Comparison of ENCODE assay signal across 23 cellular contexts in the genomic region with DNA sequence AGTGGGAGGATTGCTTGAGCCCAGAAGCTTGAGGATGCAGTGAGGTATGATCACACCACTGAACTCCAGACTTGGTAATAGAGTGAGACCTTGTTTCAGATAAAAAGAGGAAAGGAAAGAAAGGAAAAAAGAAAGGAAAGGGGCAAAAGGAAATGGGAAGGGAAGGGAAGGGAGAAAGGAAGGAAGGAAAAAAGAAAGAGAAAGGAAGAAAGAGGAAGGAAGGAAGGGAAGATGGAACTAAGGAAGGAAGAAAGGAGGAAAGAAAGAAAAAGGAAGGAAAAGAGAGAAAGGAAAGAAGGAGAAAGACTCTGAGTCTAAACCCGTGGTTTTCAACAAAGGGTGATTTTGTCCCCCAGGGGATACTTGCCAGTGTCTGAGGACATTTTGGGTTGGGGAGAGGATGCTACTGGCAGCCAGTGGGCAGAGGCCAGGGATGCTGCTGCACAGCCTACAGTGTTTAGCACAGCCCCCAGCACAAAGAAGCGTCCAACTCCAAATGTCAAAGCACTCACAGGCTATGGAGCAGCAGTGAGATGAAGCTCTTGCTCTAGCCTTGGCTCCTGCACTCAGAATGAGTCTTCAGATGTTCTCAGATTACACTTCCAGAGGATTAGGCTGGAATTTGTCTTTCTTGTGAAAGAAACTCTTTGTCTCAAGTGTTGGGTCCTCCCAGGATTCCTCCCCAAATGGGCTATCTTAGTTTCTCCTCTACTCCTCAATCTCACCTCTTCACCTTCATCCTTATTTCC.
DNase-seq lines count a peak whose midpoint lies in the region; ATAC-seq, FAIRE-seq and TF ChIP-seq lines count a peak whose summit lies in the region.
"Had no signal": no experiment of that assay in that cellular context is flagged by ENCODE, and none has a peak within 500 bp of the region (broad histone marks: within the 10 kb centered on the region; RNA-seq: fewer than 3 reads in every experiment).

No MANE protein-coding gene starts in this region.

- CTCF ChIA-PET in K562 (lab: Yijun Ruan, JAX; ENCODE audit: low intra/inter-chr PET ratio), result no interaction called here

- H2BK5ac ChIP-seq in mesenchymal stem cell (ENCODE audit: low read depth, low read length, poor library complexity, severe bottlenecking), result no peak overlapping the region

- no peaks in the 10 kb centered on the region for H3K79me2 ChIP-seq in K562 (ENCODE audit: control insufficient read depth, insufficient read depth, low read length)

- POLR2A ChIA-PET in K562 (lab: Yijun Ruan, JAX), result interaction anchor here (0.6 to 1.0 kb wide), 2 partner anchors 10 to 62 kb away, joined by 3 read pairs; no protein-coding TSS in a partner anchor

- H3K27ac ChIP-seq in K562 (ENCODE audit: extremely low read depth, low read depth, low read length) (no peak overlapping the region), mesenchymal stem cell (ENCODE audit: low read length, poor library complexity, severe bottlenecking) (no peak overlapping the region)
- H3K27ac ChIP-seq: brain microvascular endothelial cell, thoracic aorta had no signal

- ATAC-seq in K562 (peak; percentile 56), HG02970 (IDR thresholded peaks at IDR 0.05; ENCODE audit: low FRiP score, unreplicated experiment) (no peak), HG02610 (IDR thresholded peaks at IDR 0.05; ENCODE audit: unreplicated experiment) (no peak)
- ATAC-seq: activated CD8-positive, alpha-beta memory T cell treated with anti-CD3 and anti-CD28 coated beads, Interleukin-2, amount 10 ng/mL, durations not matched to agents 7 days and 5 days had no signal

- in situ Hi-C loops in K562 (cut with MboI), result no loop called here

- H2BK120ac ChIP-seq in mesenchymal stem cell (ENCODE audit: low read depth, low read length), result no peak overlapping the region

- no peak for TF ChIP-seq POLR2A in K562 (conservative IDR thresholded peaks at IDR 0.05)

- H3K23ac ChIP-seq in mesenchymal stem cell (ENCODE audit: low read length in 2 of 2), result no peak overlapping the region

- H4K8ac ChIP-seq in mesenchymal stem cell (ENCODE audit: low read length), result no peak overlapping the region

- no peak overlapping the region for H2AFZ ChIP-seq in K562 (ENCODE audit: low read depth, low read length)
- H2AFZ ChIP-seq in mesenchymal stem cell (ENCODE audit: low read depth, low read length), result no peak overlapping the region

- no peaks in the 10 kb centered on the region for H3K9me1 ChIP-seq in K562 (ENCODE audit: control insufficient read depth, insufficient read depth, low read length)

- no TSS peak for BruUV-seq in K562 (replicated peaks; lab: Mats Ljungman, UMichigan)

- peaks cover 0 to 12% of the 10 kb centered on the region in 2 experiments; a peak in 3 of 5 replicates for H3K4me1 ChIP-seq in K562 (replicated peaks in 1 of 2; ENCODE audit: control insufficient read depth in 2 of 2, insufficient read depth in 2 of 2, low read length in 2 of 2)
- H3K4me1 ChIP-seq in mesenchymal stem cell (ENCODE audit: control insufficient read depth, insufficient read depth, low read depth, low read length), result peaks cover 5% of the 10 kb centered on the region

- peak overlapping the region in 1 of 2 experiments; percentile 18 for H3K18ac ChIP-seq in mesenchymal stem cell (ENCODE audit: low read depth in 1 of 2, low read length in 2 of 2)

- peaks cover 18% of the 10 kb centered on the region for H3K79me1 ChIP-seq in mesenchymal stem cell (replicated peaks; ENCODE audit: low read length, poor library complexity, severe bottlenecking)

- H3K4me2 ChIP-seq in K562 (ENCODE audit: insufficient read depth, low read length) (no peak overlapping the region), mesenchymal stem cell (ENCODE audit: low read length, poor library complexity, severe bottlenecking) (no peak overlapping the region)

- no peak overlapping the region for H2AK5ac ChIP-seq in mesenchymal stem cell (ENCODE audit: low read length, severe bottlenecking)

- H3K27me3 ChIP-seq in K562 (ENCODE audit: control insufficient read depth in 2 of 2, insufficient read depth in 2 of 2, low read length in 2 of 2) (no peaks in the 10 kb centered on the region; a peak in 1 of 5 replicates), mesenchymal stem cell (ENCODE audit: control insufficient read depth in 1 of 2, insufficient read depth in 1 of 2, low read length in 2 of 2) (no peaks in the 10 kb centered on the region)
- H3K27me3 ChIP-seq: brain microvascular endothelial cell had no signal

- H3K4me3 ChIP-seq in K562, result no peak overlapping the region
- H3K4me3 ChIP-seq in mesenchymal stem cell (ENCODE audit: insufficient read depth in 1 of 2, low read depth in 1 of 2, low read length in 2 of 2), result no peak overlapping the region
- H3K4me3 ChIP-seq: lung, thoracic aorta had no signal

- H4K91ac ChIP-seq in mesenchymal stem cell (ENCODE audit: low read length), result no peak overlapping the region

- TF ChIP-seq EP300 in K562 (IDR thresholded peaks at IDR 0.05; ENCODE audit: low read length), result no peak

- H3K36me3 ChIP-seq in K562 (ENCODE audit: control insufficient read depth, insufficient read depth, low read length) (no peaks in the 10 kb centered on the region), mesenchymal stem cell (ENCODE audit: control insufficient read depth in 1 of 2, insufficient read depth in 2 of 2, low read depth in 1 of 2, low read length in 2 of 2) (peaks cover 3 to 13% of the 10 kb centered on the region in 2 experiments)
- H3K36me3 ChIP-seq: brain microvascular endothelial cell, thoracic aorta had no signal

- H3K9me3 ChIP-seq in K562 (replicated peaks; ENCODE audit: control insufficient read depth, insufficient read depth, low read depth, low read length) (no peaks in the 10 kb centered on the region; the same call in 1 of the 2 replicates), mesenchymal stem cell (ENCODE audit: control insufficient read depth, low read length) (no peaks in the 10 kb centered on the region)
- H3K9me3 ChIP-seq: thoracic aorta had no signal

- H3K14ac ChIP-seq in mesenchymal stem cell (ENCODE audit: low read length in 2 of 2), result no peak overlapping the region

- DNase-seq in GM03348 (ENCODE audit: low spot score), result peak; percentile 47
- DNase-seq in M059J (ENCODE audit: low read depth), result peak; percentile 49
- DNase-seq in K562 (ENCODE audit: extremely low read depth in 1 of 4, low spot score in 3 of 4), result no peak
- DNase-seq in mesenchymal stem cell, result peak; percentile 33
- no peak for DNase-seq in pons (ENCODE audit: low spot score)
- DNase-seq in activated CD4-positive, alpha-beta T cell treated with anti-CD3 and anti-CD28 coated beads for 1 hour, result no peak
- DNase-seq: activated B cell treated with CpG ODN at 0.5 μM for 24 hours; activated CD8-positive, alpha-beta memory T cell treated with anti-CD3 and anti-CD28 coated beads, Interleukin-2, amount 10 ng/mL, durations not matched to agents 7 days and 5 days; activated effector memory CD4-positive, alpha-beta T cell treated with anti-CD3 and anti-CD28 coated beads, Interleukin-2, amount 50 U/mL, for 16 hours; brain microvascular endothelial cell; CD4-positive, CD25-positive, alpha-beta regulatory T cell; DND-41; foreskin melanocyte; NCI-H2029; NCI-H526 treated with DMSO at 0.1 percent for 48 hours; nephron progenitor cell; right cardiac atrium; T-helper 1 cell had no signal

- no peak for TF ChIP-seq RAD21 in K562 (CRISPR knock-in tag; conservative IDR thresholded peaks at IDR 0.05 in 1 of 2, IDR thresholded peaks at IDR 0.05 in 1 of 2)

- H4K20me1 ChIP-seq in K562 (replicated peaks; ENCODE audit: control insufficient read depth, insufficient read depth, low read length), result no peaks in the 10 kb centered on the region

- WGBS in K562 (ENCODE audit: insufficient coverage, low coverage, missing lambda C conversion rate), result 7% methylated on average over 2 of the region's 2 CpGs
- 89% methylated on average over 2 of the region's 2 CpGs for WGBS in mesenchymal stem cell

- intact Hi-C loops in K562 (cut with micrococcal nuclease), result no loop called here

- FAIRE-seq in K562 (lab: Jason Lieb, UNC), result no peak
- FAIRE-seq: HTR-8/SVneo had no signal

- H2BK15ac ChIP-seq in mesenchymal stem cell (ENCODE audit: low read depth, poor library complexity, severe bottlenecking), result no peak overlapping the region

- H3K4ac ChIP-seq in mesenchymal stem cell (ENCODE audit: low read depth in 1 of 2, low read length in 2 of 2), result no peak overlapping the region

- TF ChIP-seq CTCF in K562 (IDR thresholded peaks at IDR 0.05 in 2 of 3, conservative IDR thresholded peaks at IDR 0.05 in 1 of 3; ENCODE audit: insufficient read depth in 2 of 3, low read depth in 1 of 3, low read length in 3 of 3), result no peak

- H3K9ac ChIP-seq in K562 (ENCODE audit: insufficient read depth in 1 of 2, low read depth in 2 of 2, low read length in 2 of 2), result no peak overlapping the region
- H3K9ac ChIP-seq in mesenchymal stem cell (ENCODE audit: low read length), result no peak overlapping the region

- H2BK12ac ChIP-seq in mesenchymal stem cell (ENCODE audit: low read length in 2 of 2), result no peak overlapping the region

TF ChIP-seq in K562, 482 proteins besides CTCF, POLR2A, EP300 and RAD21 (continues in another document):
- TF ChIP-seq, protein P1, sequence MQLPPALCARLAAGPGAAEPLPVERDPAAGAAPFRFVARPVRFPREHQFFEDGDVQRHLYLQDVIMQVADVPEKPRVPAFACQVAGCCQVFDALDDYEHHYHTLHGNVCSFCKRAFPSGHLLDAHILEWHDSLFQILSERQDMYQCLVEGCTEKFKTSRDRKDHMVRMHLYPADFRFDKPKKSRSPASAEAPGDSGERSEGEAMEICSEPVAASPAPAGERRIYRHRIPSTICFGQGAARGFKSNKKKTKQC (CRISPR knock-in tag; IDR thresholded peaks at IDR 0.05), result no peak
- TF ChIP-seq ZNF668 (CRISPR knock-in tag; IDR thresholded peaks at IDR 0.05) (no peak), SRSF7 (optimal IDR thresholded peaks at IDR 0.05; ENCODE audit: low read depth, low read length) (no peak), PHF21A (IDR thresholded peaks at IDR 0.05; ENCODE audit: borderline replicate concordance, low read depth) (no peak)
- TF ChIP-seq, protein P2, sequence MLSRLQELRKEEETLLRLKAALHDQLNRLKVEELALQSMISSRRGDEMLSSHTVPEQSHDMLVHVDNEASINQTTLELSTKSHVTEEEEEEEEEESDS (CRISPR knock-in tag; IDR thresholded peaks at IDR 0.05), result no peak
- TF ChIP-seq, protein P3, sequence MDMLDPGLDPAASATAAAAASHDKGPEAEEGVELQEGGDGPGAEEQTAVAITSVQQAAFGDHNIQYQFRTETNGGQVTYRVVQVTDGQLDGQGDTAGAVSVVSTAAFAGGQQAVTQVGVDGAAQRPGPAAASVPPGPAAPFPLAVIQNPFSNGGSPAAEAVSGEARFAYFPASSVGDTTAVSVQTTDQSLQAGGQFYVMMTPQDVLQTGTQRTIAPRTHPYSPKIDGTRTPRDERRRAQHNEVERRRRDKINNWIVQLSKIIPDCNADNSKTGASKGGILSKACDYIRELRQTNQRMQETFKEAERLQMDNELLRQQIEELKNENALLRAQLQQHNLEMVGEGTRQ (CRISPR knock-in tag; IDR thresholded peaks at IDR 0.05), result no peak

Comparison
In these comparisons a context has a peak if more than half of its experiments do, and no peak if none do; other contexts are left out.
1. DNase-seq: peak in GM03348 (single experiment), M059J (single experiment) and mesenchymal stem cell (single experiment); none in K562 (0 of 4), pons (single experiment) and activated CD4-positive, alpha-beta T cell treated with anti-CD3 and anti-CD28 coated beads for 1 hour (single experiment).